In genomic region chr15:82139823-82140268, GRCh38 we compare ENCODE assay signal across 8 cellular contexts.
DNase-seq lines count a peak whose midpoint lies in the region; ATAC-seq, FAIRE-seq and TF ChIP-seq lines count a peak whose summit lies in the region.

No MANE protein-coding gene starts in this region.

- TF ChIP-seq POLR2A in A549 (IDR thresholded peaks at IDR 0.05; ENCODE audit: low read length) = no peak

- no peaks in the 10 kb centered on the region for H3K9me3 ChIP-seq in A549

- peak overlapping the region; percentile 23 for H3K4me2 ChIP-seq in A549

- H3K4me3 ChIP-seq in A549 = no peak overlapping the region

- peak; percentile 79 to 84 for ATAC-seq in A549
- no peak for ATAC-seq in HG02571 (IDR thresholded peaks at IDR 0.05; ENCODE audit: unreplicated experiment)
- ATAC-seq in HG03469 (IDR thresholded peaks at IDR 0.05; ENCODE audit: unreplicated experiment) = no peak
- no peak for ATAC-seq in HG02623 (IDR thresholded peaks at IDR 0.05; ENCODE audit: unreplicated experiment)

- POLR2A ChIA-PET in A549 (lab: Yijun Ruan, JAX) = no interaction called here

- peak; percentile 56 to 63 for DNase-seq in A549 (ENCODE audit: low read depth in 1 of 2, low spot score in 1 of 2)
- peak; percentile 24 for DNase-seq in NCI-H446 treated with DMSO at 0.1 percent for 48 hours (lab: John Stamatoyannopoulos, UW)
- peak; percentile 18 for DNase-seq in cerebellum (ENCODE audit: low spot score)
- DNase-seq in midbrain (lab: John Stamatoyannopoulos, UW) = peak; percentile 48

- H3K4me1 ChIP-seq in A549 = 0 out of 3 replicates have a peak, but pooled peaks cover 3% of the 10 kb centered on the region

- TF ChIP-seq CTCF in A549 (IDR thresholded peaks at IDR 0.05) = peak; percentile 88
- TF ChIP-seq CTCF in GM12874 (IDR thresholded peaks at IDR 0.05; ENCODE audit: insufficient read depth, low read depth, low read length) = peak; percentile 38; the same call in 1 of the 2 replicates

- peak overlapping the region in 1 of 2 experiments; percentile 43; a peak in 1 of 6 replicates for H3K27ac ChIP-seq in A549

- peak; percentile 98 for FAIRE-seq in A549 (lab: Jason Lieb, UNC)

- peak; percentile 81 to 82 for TF ChIP-seq RAD21 in A549 (conservative IDR thresholded peaks at IDR 0.05 in 1 of 2, IDR thresholded peaks at IDR 0.05 in 1 of 2)

- TF ChIP-seq EP300 in A549 (IDR thresholded peaks at IDR 0.05) = no peak

- WGBS in A549 (ENCODE audit: missing lambda C conversion rate) = 6% methylated on average over 5 of the region's 5 CpGs

- CTCF ChIA-PET in A549 (lab: Yijun Ruan, JAX) = interaction anchor here (0.6 to 33.1 kb wide), 23 partner anchors 9 to 659 kb away, joined by 3 to 570 read pairs (median 5); no protein-coding TSS in a partner anchor

TF ChIP-seq in A549, 52 proteins besides CTCF, POLR2A, EP300 and RAD21:
- TF ChIP-seq HEYL (CRISPR knock-in tag; IDR thresholded peaks at IDR 0.05) = no peak
- TF ChIP-seq CEBPB (IDR thresholded peaks at IDR 0.05) = 0 out of 4 replicates have a peak, but pooled peaks of 1 of the 2 experiments have one; percentile 27
- peak; percentile 88 for TF ChIP-seq SMC3 (IDR thresholded peaks at IDR 0.05)

Comparison
In these comparisons a context has a peak if more than half of its experiments do, and no peak if none do; other contexts are left out.
1. ATAC-seq: peak in A549 (2 of 2); none in HG02571 (single experiment), HG03469 (single experiment) and HG02623 (single experiment).
2. Peak in every context shown above with its lines, with median percentiles within 50 percentile points of each other: DNase-seq.